8 cellular contexts compared by ENCODE assay signal in the genomic region with DNA sequence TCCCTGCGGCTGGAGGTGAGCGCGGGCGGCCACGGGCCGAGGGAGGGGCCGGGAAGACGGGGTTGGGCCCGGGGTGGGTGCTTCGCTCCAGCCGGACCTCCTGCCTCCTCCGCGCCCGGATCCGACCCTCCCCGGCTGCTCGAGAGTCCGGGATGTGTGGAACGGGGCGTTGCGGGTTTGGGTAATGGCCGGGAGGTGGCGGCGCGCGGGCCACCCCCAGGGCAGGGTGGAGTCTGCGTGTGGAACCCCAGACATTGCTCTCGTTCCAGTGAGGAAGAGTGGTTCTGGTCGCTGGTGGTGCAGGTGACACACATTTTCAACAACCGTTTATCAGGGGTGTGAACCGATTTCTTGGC. TPM values are rescaled to one million over a fixed set of nuclear protein-coding genes. Genes with fewer than 3 reads are reported as not detected.
DNase-seq lines count a peak whose midpoint lies in the region; ATAC-seq and TF ChIP-seq lines count a peak whose summit lies in the region.

No MANE protein-coding gene starts in this region.

- DNase-seq in NCI-H146 (lab: John Stamatoyannopoulos, UW): peak; percentile 75
- DNase-seq in NCI-H146 treated with DMSO at 0.1 percent for 48 hours (lab: John Stamatoyannopoulos, UW; ENCODE audit: unreplicated experiment): no peak
- no peak for DNase-seq in activated CD8-positive, alpha-beta T cell treated with anti-CD3 and anti-CD28 coated beads for 36 hours
- DNase-seq in fibroblast of the aortic adventitia (ENCODE audit: low read depth): no peak
- DNase-seq in osteocyte (ENCODE audit: extremely low spot score, unreplicated experiment): no peak
- DNase-seq in NCI-H2029 treated with DMSO at 0.1 percent for 48 hours (lab: John Stamatoyannopoulos, UW): no peak

- peak overlapping the region; percentile 83 for H3K4me3 ChIP-seq in fibroblast of the aortic adventitia (ENCODE audit: low read depth, low read length)

- intact Hi-C loops in activated CD8-positive, alpha-beta T cell treated with anti-CD3 and anti-CD28 coated beads for 36 hours (cut with micrococcal nuclease): loop anchor here (2.0 to 5.0 kb wide), 2 partner anchors 35 to 63 kb away; no protein-coding TSS in a partner anchor

- peak; percentile 60 for ATAC-seq in GM21723 (IDR thresholded peaks at IDR 0.05; ENCODE audit: unreplicated experiment)
- ATAC-seq in activated CD8-positive, alpha-beta T cell treated with anti-CD3 and anti-CD28 coated beads for 36 hours: peak; percentile 59

- H3K27ac Mint-ChIP-seq in IgD-negative memory B cell: peak overlapping the region; percentile 76 to 94 (median 89)
- H3K27ac Mint-ChIP-seq in activated CD8-positive, alpha-beta T cell treated with anti-CD3 and anti-CD28 coated beads for 36 hours: peak overlapping the region; percentile 90
- H3K27ac Mint-ChIP-seq in osteocyte (ENCODE audit: unreplicated experiment): peak overlapping the region; percentile 94

- no peaks in the 10 kb centered on the region for H3K36me3 Mint-ChIP-seq in IgD-negative memory B cell
- H3K36me3 Mint-ChIP-seq in activated CD8-positive, alpha-beta T cell treated with anti-CD3 and anti-CD28 coated beads for 36 hours (ENCODE audit: low read depth): peaks cover 15% of the 10 kb centered on the region
- H3K36me3 Mint-ChIP-seq in osteocyte (ENCODE audit: unreplicated experiment): peaks cover 2% of the 10 kb centered on the region

- no peaks in the 10 kb centered on the region for H3K27me3 Mint-ChIP-seq in IgD-negative memory B cell
- H3K27me3 Mint-ChIP-seq in activated CD8-positive, alpha-beta T cell treated with anti-CD3 and anti-CD28 coated beads for 36 hours: peaks cover 1% of the 10 kb centered on the region
- H3K27me3 Mint-ChIP-seq in osteocyte (ENCODE audit: unreplicated experiment): no peaks in the 10 kb centered on the region

- no peak for TF ChIP-seq CTCF in activated CD8-positive, alpha-beta T cell treated with anti-CD3 and anti-CD28 coated beads for 36 hours (IDR thresholded peaks at IDR 0.05)
- peak; percentile 23 for TF ChIP-seq CTCF in fibroblast of the aortic adventitia (IDR thresholded peaks at IDR 0.05; ENCODE audit: insufficient read depth, low read length)
- peak; percentile 22 for TF ChIP-seq CTCF in osteocyte (IDR thresholded peaks at IDR 0.05)

- H3K4me3 Mint-ChIP-seq in IgD-negative memory B cell (peak overlapping the region; percentile 92 to 96 (median 94)), osteocyte (ENCODE audit: unreplicated experiment) (peak overlapping the region; percentile 86)
- H3K4me3 Mint-ChIP-seq in activated CD8-positive, alpha-beta T cell treated with anti-CD3 and anti-CD28 coated beads for 36 hours: peak overlapping the region; percentile 92

- POLR2A ChIA-PET in activated CD8-positive, alpha-beta T cell treated with anti-CD3 and anti-CD28 coated beads for 36 hours (lab: Charles Lee): interaction anchor here (1.3 kb wide), 1 partner anchor 34 kb away, joined by 4 read pairs; no protein-coding TSS in a partner anchor

- CTCF ChIA-PET in activated CD8-positive, alpha-beta T cell treated with anti-CD3 and anti-CD28 coated beads for 36 hours (lab: Charles Lee): interaction anchor here (1.1 kb wide), 1 partner anchor 86 kb away, joined by 4 read pairs; no protein-coding TSS in a partner anchor

- H3K4me1 Mint-ChIP-seq in IgD-negative memory B cell (peaks cover 16 to 26% (median 18%) of the 10 kb centered on the region in 3 donors), osteocyte (ENCODE audit: unreplicated experiment) (peaks cover 39% of the 10 kb centered on the region)
- peaks cover 28% of the 10 kb centered on the region for H3K4me1 Mint-ChIP-seq in activated CD8-positive, alpha-beta T cell treated with anti-CD3 and anti-CD28 coated beads for 36 hours (ENCODE audit: low read depth)

- H3K9me3 Mint-ChIP-seq in IgD-negative memory B cell: no peaks in the 10 kb centered on the region
- no peaks in the 10 kb centered on the region for H3K9me3 Mint-ChIP-seq in activated CD8-positive, alpha-beta T cell treated with anti-CD3 and anti-CD28 coated beads for 36 hours
- H3K9me3 Mint-ChIP-seq in osteocyte (ENCODE audit: unreplicated experiment): no peaks in the 10 kb centered on the region

RNA-seq across cellular contexts. Expression of a gene that starts 38.8 kb away (rescaled TPM):
- polyA plus RNA-seq in IgD-negative memory B cell: 15.5 TPM
- 10 to 100 TPM; 67.0 to 71.2 TPM for total RNA-seq in activated CD8-positive, alpha-beta T cell treated with anti-CD3 and anti-CD28 coated beads for 36 hours
- 24.8 and 35.9 TPM in 2 replicates for total RNA-seq in fibroblast of the aortic adventitia (ENCODE audit: low replicate concordance)
- total RNA-seq in osteocyte: 119 and 125 TPM in 2 replicates
